13 cellular contexts compared by ENCODE assay signal in the genomic region with DNA sequence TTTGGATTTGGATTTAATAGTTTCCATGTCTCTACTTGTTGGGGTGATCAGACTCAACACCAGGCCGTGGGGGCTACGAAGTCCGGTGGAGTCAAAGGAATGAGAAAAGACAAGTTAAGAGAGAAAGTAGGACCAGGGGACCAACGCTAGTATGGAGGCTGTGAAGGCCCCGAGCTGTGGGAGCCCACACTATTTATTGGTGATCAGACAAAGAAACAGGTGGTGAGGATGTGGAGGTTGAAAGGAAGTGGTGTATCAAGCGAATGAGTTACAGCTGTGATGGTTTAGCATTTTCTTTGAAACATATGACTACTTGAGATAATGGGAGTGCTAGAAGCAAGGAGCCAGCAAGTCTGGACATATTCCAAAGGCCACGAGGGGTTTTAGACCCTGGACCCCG.
DNase-seq lines count a peak whose midpoint lies in the region; ATAC-seq, FAIRE-seq and TF ChIP-seq lines count a peak whose summit lies in the region.
"Had no signal": no experiment of that assay in that cellular context is flagged by ENCODE, and none has a peak within 500 bp of the region (broad histone marks: within the 10 kb centered on the region; RNA-seq: fewer than 3 reads in every experiment).

No MANE protein-coding gene starts in this region.

- no peaks in the 10 kb centered on the region for H3F3A ChIP-seq in MM.1S (ENCODE audit: insufficient read depth, low read length)

- no peaks in the 10 kb centered on the region for H3K27me3 Mint-ChIP-seq in activated CD4-positive, alpha-beta T cell treated with anti-CD3 and anti-CD28 coated beads, Interleukin-2, amount 10 ng/mL, durations not matched to agents 7 days and 5 days
- no peaks in the 10 kb centered on the region for H3K27me3 Mint-ChIP-seq in CD4-positive, alpha-beta T cell
- H3K27me3 Mint-ChIP-seq in T-helper 17 cell (no peaks in the 10 kb centered on the region), immature natural killer cell (ENCODE audit: low read depth in 3 of 3) (peaks cover 0 to 7% (median 3%) of the 10 kb centered on the region in 3 donors)

- H3K9me3 Mint-ChIP-seq in activated CD4-positive, alpha-beta T cell treated with anti-CD3 and anti-CD28 coated beads, Interleukin-2, amount 10 ng/mL, durations not matched to agents 7 days and 5 days, result peaks cover 31% of the 10 kb centered on the region
- peaks cover 27% of the 10 kb centered on the region for H3K9me3 Mint-ChIP-seq in CD4-positive, alpha-beta T cell
- peaks cover 0 to 9% (median 3%) of the 10 kb centered on the region in 6 donors for H3K9me3 Mint-ChIP-seq in immature natural killer cell

- peak overlapping the region; percentile 99 for H3K27ac Mint-ChIP-seq in activated CD4-positive, alpha-beta T cell treated with anti-CD3 and anti-CD28 coated beads, Interleukin-2, amount 10 ng/mL, durations not matched to agents 7 days and 5 days
- H3K27ac Mint-ChIP-seq in CD4-positive, alpha-beta T cell, result peak overlapping the region; percentile 98
- peak overlapping the region; percentile 72 for H3K27ac Mint-ChIP-seq in T-helper 17 cell
- peak overlapping the region; percentile 57 to 94 (median 88) for H3K27ac Mint-ChIP-seq in immature natural killer cell

- intact Hi-C loops in CD4-positive, alpha-beta T cell (cut with DNase I, micrococcal nuclease), result loop anchor here in 1 of 2 experiments (2.0 to 10.0 kb wide), 3 partner anchors 15 to 313 kb away; no protein-coding TSS in a partner anchor

- H3K4me1 ChIP-seq in MM.1S (ENCODE audit: low read length), result peaks cover 24% of the 10 kb centered on the region
- H3K4me1 ChIP-seq: ascending aorta had no signal

- no peak for FAIRE-seq in GM12891 (lab: Jason Lieb, UNC)
- FAIRE-seq: A204.1, colon had no signal

- H3K36me3 Mint-ChIP-seq in activated CD4-positive, alpha-beta T cell treated with anti-CD3 and anti-CD28 coated beads, Interleukin-2, amount 10 ng/mL, durations not matched to agents 7 days and 5 days (ENCODE audit: low read depth), result peaks cover 62% of the 10 kb centered on the region
- peaks cover 70% of the 10 kb centered on the region for H3K36me3 Mint-ChIP-seq in CD4-positive, alpha-beta T cell (ENCODE audit: low read depth)
- H3K36me3 Mint-ChIP-seq in T-helper 17 cell (ENCODE audit: low read depth), result no peaks in the 10 kb centered on the region
- peaks cover 16 to 21% (median 20%) of the 10 kb centered on the region in 3 donors for H3K36me3 Mint-ChIP-seq in immature natural killer cell

- CTCF ChIA-PET in activated CD4-positive, alpha-beta T cell treated with anti-CD3 and anti-CD28 coated beads, Interleukin-2, amount 10 ng/mL, durations not matched to agents 7 days and 5 days (lab: Charles Lee), result interaction anchor here (0.9 to 2.7 kb wide), 4 partner anchors 11 to 430 kb away, joined by 3 to 27 read pairs (median 10); a partner anchor contains a TSS
- CTCF ChIA-PET in CD4-positive, alpha-beta T cell (lab: Charles Lee), result interaction anchor here (1.2 kb wide), 1 partner anchor 336 kb away, joined by 3 read pairs; no protein-coding TSS in a partner anchor

- POLR2A ChIA-PET in activated CD4-positive, alpha-beta T cell treated with anti-CD3 and anti-CD28 coated beads, Interleukin-2, amount 10 ng/mL, durations not matched to agents 7 days and 5 days (lab: Charles Lee), result interaction anchor here (0.6 kb wide), 1 partner anchor 57 kb away, joined by 3 read pairs; no protein-coding TSS in a partner anchor
- POLR2A ChIA-PET in CD4-positive, alpha-beta T cell (lab: Charles Lee), result interaction anchor here (0.7 to 4.7 kb wide), 9 partner anchors 9 to 430 kb away, joined by 3 to 91 read pairs (median 4); a partner anchor contains a TSS

- H3K4me1 Mint-ChIP-seq in activated CD4-positive, alpha-beta T cell treated with anti-CD3 and anti-CD28 coated beads, Interleukin-2, amount 10 ng/mL, durations not matched to agents 7 days and 5 days, result peaks cover 45% of the 10 kb centered on the region
- peaks cover 53% of the 10 kb centered on the region for H3K4me1 Mint-ChIP-seq in CD4-positive, alpha-beta T cell (ENCODE audit: low read depth)
- H3K4me1 Mint-ChIP-seq in T-helper 17 cell (peaks cover 28% of the 10 kb centered on the region), immature natural killer cell (peaks cover 43 to 50% of the 10 kb centered on the region in 2 donors)

- no peak overlapping the region for H3K9ac ChIP-seq in MM.1S (ENCODE audit: low read length)

- TF ChIP-seq CTCF in CD4-positive, alpha-beta T cell (IDR thresholded peaks at IDR 0.05), result no peak
- TF ChIP-seq CTCF in MM.1S (IDR thresholded peaks at IDR 0.05; ENCODE audit: low read length) (no peak), brain microvascular endothelial cell (IDR thresholded peaks at IDR 0.05; ENCODE audit: low read depth, low read length, missing control alignments) (no peak)

- no peaks in the 10 kb centered on the region for H3K79me2 ChIP-seq in MM.1S (ENCODE audit: low read length)

- no peak overlapping the region for H3K27ac ChIP-seq in CD4-positive, alpha-beta T cell (ENCODE audit: low read depth, low read length)
- H3K27ac ChIP-seq in MM.1S (ENCODE audit: low read length) (no peak overlapping the region), brain microvascular endothelial cell (no peak overlapping the region)
- H3K27ac ChIP-seq: ascending aorta had no signal

- no peak overlapping the region for H2AFZ ChIP-seq in MM.1S (ENCODE audit: low read length)

- DNase-seq in activated CD4-positive, alpha-beta T cell treated with anti-CD3 and anti-CD28 coated beads, Interleukin-2, amount 10 ng/mL, durations not matched to agents 7 days and 5 days, result peak; percentile 64
- no peak for DNase-seq in activated CD4-positive, alpha-beta T cell treated with anti-CD3 and anti-CD28 coated beads for 1 hour
- peak in 3 of 10 experiments; percentile 19 to 25 (median 22) for DNase-seq in CD4-positive, alpha-beta T cell
- DNase-seq in T-helper 17 cell (no peak), immature natural killer cell (peak; percentile 35 to 49 (median 45)), MM.1S (no peak), GM12891 (ENCODE audit: insufficient read length, low spot score) (no peak), brain microvascular endothelial cell (no peak)
- DNase-seq: hypothalamus, NCI-H1436 treated with DMSO at 0.1 percent for 48 hours had no signal

- H3K9me2 ChIP-seq in MM.1S (replicated peaks; ENCODE audit: insufficient read depth, low read length), result no peaks in the 10 kb centered on the region

- no peak overlapping the region for H3K4me3 ChIP-seq in MM.1S (ENCODE audit: low read length)
- H3K4me3 ChIP-seq in brain microvascular endothelial cell (ENCODE audit: low read depth, low read length), result no peak overlapping the region
- H3K4me3 ChIP-seq: ascending aorta had no signal

- no peaks in the 10 kb centered on the region for H3K27me3 ChIP-seq in CD4-positive, alpha-beta T cell (ENCODE audit: control insufficient read depth, insufficient read depth, low read length)
- no peaks in the 10 kb centered on the region for H3K27me3 ChIP-seq in MM.1S (replicated peaks; ENCODE audit: insufficient read depth, low read length)
- no peaks in the 10 kb centered on the region for H3K27me3 ChIP-seq in brain microvascular endothelial cell (replicated peaks)
- H3K27me3 ChIP-seq: ascending aorta had no signal

- ATAC-seq in CD4-positive, alpha-beta T cell (ENCODE audit: poor library complexity), result no peak
- no peak for ATAC-seq in T-helper 17 cell

- in situ Hi-C loops in brain microvascular endothelial cell (cut with HindIII; ENCODE audit: low pct_ligation_motif_present, low sequenced_read_pairs), result no loop called here

- H3K4me3 Mint-ChIP-seq in activated CD4-positive, alpha-beta T cell treated with anti-CD3 and anti-CD28 coated beads, Interleukin-2, amount 10 ng/mL, durations not matched to agents 7 days and 5 days, result peak overlapping the region; percentile 6
- H3K4me3 Mint-ChIP-seq in CD4-positive, alpha-beta T cell, result peak overlapping the region; percentile 60
- H3K4me3 Mint-ChIP-seq in T-helper 17 cell (peak overlapping the region; percentile 28), immature natural killer cell (peak overlapping the region; percentile 22 to 71 (median 53))

- H3K4me2 ChIP-seq in MM.1S (ENCODE audit: low read depth, low read length), result no peak overlapping the region

- TF ChIP-seq POLR2A in GM12891 (IDR thresholded peaks at IDR 0.05; ENCODE audit: low read depth, low read length), result no peak

- peaks cover 7% of the 10 kb centered on the region for H3K9me3 ChIP-seq in CD4-positive, alpha-beta T cell (ENCODE audit: control insufficient read depth, low read length)
- H3K9me3 ChIP-seq in T-helper 17 cell (ENCODE audit: control insufficient read depth, low read length, poor library complexity, severe bottlenecking) (no peaks in the 10 kb centered on the region), MM.1S (replicated peaks; ENCODE audit: insufficient read depth, low read length) (no peaks in the 10 kb centered on the region)

- H4K20me1 ChIP-seq in MM.1S (ENCODE audit: insufficient read depth, low read length), result no peaks in the 10 kb centered on the region

- no peaks in the 10 kb centered on the region for H3K36me3 ChIP-seq in MM.1S (replicated peaks; ENCODE audit: insufficient read depth, low read length)
- no peaks in the 10 kb centered on the region for H3K36me3 ChIP-seq in brain microvascular endothelial cell (replicated peaks)

TF ChIP-seq in GM12891, 5 proteins besides CTCF, POLR2A, EP300 and RAD21:
- TF ChIP-seq TAF1 (IDR thresholded peaks at IDR 0.05; ENCODE audit: low read depth, low read length) (no peak), POU2F2 (IDR thresholded peaks at IDR 0.05; ENCODE audit: low read depth, low read length) (no peak), SPI1 (IDR thresholded peaks at IDR 0.05; ENCODE audit: low read depth, low read length) (no peak), POLR2AphosphoS5 (IDR thresholded peaks at IDR 0.05; ENCODE audit: low read depth, low read length) (no peak), PAX5 (IDR thresholded peaks at IDR 0.05; ENCODE audit: insufficient read depth, low read length, severe bottlenecking) (no peak)
TF ChIP-seq in GM12891: peak in this region for 0.

Comparison
In these comparisons a context has a peak if more than half of its experiments do, and no peak if none do; other contexts are left out.
1. DNase-seq: peak in activated CD4-positive, alpha-beta T cell treated with anti-CD3 and anti-CD28 coated beads, Interleukin-2, amount 10 ng/mL, durations not matched to agents 7 days and 5 days (single experiment) and immature natural killer cell (3 of 3); none in activated CD4-positive, alpha-beta T cell treated with anti-CD3 and anti-CD28 coated beads for 1 hour (single experiment), T-helper 17 cell (0 of 3), MM.1S (single experiment), GM12891 (single experiment) and brain microvascular endothelial cell (single experiment).
2. H3K4me3 Mint-ChIP-seq: peak in every context shown above with its lines; median percentile 60 in CD4-positive, alpha-beta T cell; 53 in immature natural killer cell; 28 in T-helper 17 cell; 6 in activated CD4-positive, alpha-beta T cell treated with anti-CD3 and anti-CD28 coated beads, Interleukin-2, amount 10 ng/mL, durations not matched to agents 7 days and 5 days.
3. Peak in every context shown above with its lines, with median percentiles within 50 percentile points of each other: H3K27ac Mint-ChIP-seq.